ENCODE assay signal across 8 cellular contexts in genomic region chr15:99729920-99730319, GRCh38. TPM values are rescaled to one million over a fixed set of nuclear protein-coding genes. Genes with fewer than 3 reads are reported as not detected.
A peak's percentile ranks its signal among the peaks of the same experiment; 100 is the strongest.
DNase-seq lines count a peak whose midpoint lies in the region; ATAC-seq and TF ChIP-seq lines count a peak whose summit lies in the region.

No MANE protein-coding gene starts in this region.

- no peaks in the 10 kb centered on the region for H3K27me3 ChIP-seq in BJ (ENCODE audit: control insufficient read depth, insufficient read depth, low read length)
- peaks cover 10% of the 10 kb centered on the region for H3K27me3 ChIP-seq in H7 (ENCODE audit: control insufficient read depth, insufficient read depth, low read length)

- no peak overlapping the region for H3K27ac Mint-ChIP-seq in activated CD8-positive, alpha-beta T cell treated with anti-CD3 and anti-CD28 coated beads, Interleukin-2, amount 10 ng/mL, durations not matched to agents 7 days and 5 days

- peak; percentile 58 for TF ChIP-seq CTCF in BJ (IDR thresholded peaks at IDR 0.05; ENCODE audit: insufficient read depth, low read depth, low read length)
- TF ChIP-seq CTCF in coronary artery (IDR thresholded peaks at IDR 0.05), result no peak

- no peak overlapping the region for H3K27ac ChIP-seq in coronary artery

- CTCF ChIA-PET in BJ (lab: Yijun Ruan, JAX), result interaction anchor here (0.8 to 4.5 kb wide), 11 partner anchors 12 to 457 kb away, joined by 3 to 19 read pairs (median 4); no protein-coding TSS in a partner anchor
- CTCF ChIA-PET in activated CD8-positive, alpha-beta T cell treated with anti-CD3 and anti-CD28 coated beads, Interleukin-2, amount 10 ng/mL, durations not matched to agents 7 days and 5 days (lab: Charles Lee), result interaction anchor here (0.7 to 1.7 kb wide), 9 partner anchors 11 to 457 kb away, joined by 3 to 10 read pairs (median 5); no protein-coding TSS in a partner anchor

- peaks cover 23% of the 10 kb centered on the region for H3K4me1 Mint-ChIP-seq in activated CD8-positive, alpha-beta T cell treated with anti-CD3 and anti-CD28 coated beads, Interleukin-2, amount 10 ng/mL, durations not matched to agents 7 days and 5 days (ENCODE audit: low read depth)

- POLR2A ChIA-PET in BJ (lab: Charles Lee), result no interaction called here
- POLR2A ChIA-PET in activated CD8-positive, alpha-beta T cell treated with anti-CD3 and anti-CD28 coated beads, Interleukin-2, amount 10 ng/mL, durations not matched to agents 7 days and 5 days (lab: Charles Lee), result no interaction called here

- H3K4me3 Mint-ChIP-seq in activated CD8-positive, alpha-beta T cell treated with anti-CD3 and anti-CD28 coated beads, Interleukin-2, amount 10 ng/mL, durations not matched to agents 7 days and 5 days, result no peak overlapping the region

- ATAC-seq in activated CD8-positive, alpha-beta T cell treated with anti-CD3 and anti-CD28 coated beads, Interleukin-2, amount 10 ng/mL, durations not matched to agents 7 days and 5 days, result no peak
- no peak for ATAC-seq in GM21381 (IDR thresholded peaks at IDR 0.05; ENCODE audit: unreplicated experiment)
- no peak for ATAC-seq in GM21529 (IDR thresholded peaks at IDR 0.05; ENCODE audit: unreplicated experiment)

- H3K9me3 Mint-ChIP-seq in activated CD8-positive, alpha-beta T cell treated with anti-CD3 and anti-CD28 coated beads, Interleukin-2, amount 10 ng/mL, durations not matched to agents 7 days and 5 days (ENCODE audit: insufficient read depth), result no peaks in the 10 kb centered on the region

- H3K36me3 ChIP-seq in BJ (ENCODE audit: control insufficient read depth, insufficient read depth, low read length), result no peaks in the 10 kb centered on the region
- peaks cover 10% of the 10 kb centered on the region; the same call in 1 of the 2 replicates for H3K36me3 ChIP-seq in H7 (replicated peaks; ENCODE audit: control insufficient read depth, insufficient read depth, low read length)

- peaks cover 14% of the 10 kb centered on the region for H3K36me3 Mint-ChIP-seq in activated CD8-positive, alpha-beta T cell treated with anti-CD3 and anti-CD28 coated beads, Interleukin-2, amount 10 ng/mL, durations not matched to agents 7 days and 5 days (ENCODE audit: low read depth)

- H3K4me3 ChIP-seq in BJ (ENCODE audit: low read depth, low read length), result no peak overlapping the region
- no peak overlapping the region for H3K4me3 ChIP-seq in H7 (ENCODE audit: insufficient read depth, low read depth, low read length)
- H3K4me3 ChIP-seq in coronary artery, result no peak overlapping the region

- DNase-seq in BJ (ENCODE audit: low read depth), result no peak
- DNase-seq in H7, result peak; percentile 78
- peak; percentile 39 for DNase-seq in activated CD8-positive, alpha-beta T cell treated with anti-CD3 and anti-CD28 coated beads, Interleukin-2, amount 10 ng/mL, durations not matched to agents 7 days and 5 days
- peak; percentile 68 for DNase-seq in islet precursor cell
- no peak for DNase-seq in coronary artery (ENCODE audit: low spot score)
- DNase-seq in effector CD8-positive, alpha-beta T cell (lab: John Stamatoyannopoulos, UW), result no peak

- H3K27me3 Mint-ChIP-seq in activated CD8-positive, alpha-beta T cell treated with anti-CD3 and anti-CD28 coated beads, Interleukin-2, amount 10 ng/mL, durations not matched to agents 7 days and 5 days (ENCODE audit: low read depth), result no peaks in the 10 kb centered on the region

RNA-seq across cellular contexts. Expression of gene LYSMD4, which starts 3.3 kb away (rescaled TPM):
- polyA plus RNA-seq in BJ (2011; rRNA removed), result 2.1 and 2.7 TPM in 2 replicates
- polyA minus RNA-seq in BJ (2011; rRNA and poly(A)+ RNA removed), result 1.8 and 2.3 TPM in 2 replicates
- total RNA-seq in H7 (2014; rRNA removed; shearing (Covaris generic)), result 6.4 and 8.3 TPM in 2 replicates
- total RNA-seq in activated CD8-positive, alpha-beta T cell treated with anti-CD3 and anti-CD28 coated beads, Interleukin-2, amount 10 ng/mL, durations not matched to agents 7 days and 5 days, result 10 to 100 TPM in 1 of 2 experiments, 1 to 10 TPM in 1; 8.9 to 13.0 TPM

Comparison
In these comparisons a context has a peak if more than half of its experiments do, and no peak if none do; other contexts are left out.
1. DNase-seq: peak in H7 (single experiment), activated CD8-positive, alpha-beta T cell treated with anti-CD3 and anti-CD28 coated beads, Interleukin-2, amount 10 ng/mL, durations not matched to agents 7 days and 5 days (single experiment) and islet precursor cell (single experiment); none in BJ (single experiment), coronary artery (single experiment) and effector CD8-positive, alpha-beta T cell (single experiment).